Comparison of ENCODE assay signal across 9 cellular contexts in genomic region chr18:24509435-24509834, GRCh38. TPM values are rescaled to one million over a fixed set of nuclear protein-coding genes. Genes with fewer than 3 reads are reported as not detected.
"Had no signal": no experiment of that assay in that cellular context is flagged by ENCODE, and none has a peak within 500 bp of the region (broad histone marks: within the 10 kb centered on the region; RNA-seq: fewer than 3 reads in every experiment).

No MANE protein-coding gene starts in this region.

- H2AFZ ChIP-seq: GM23338 had no signal

- DNase-seq: H9, HCEC 1CT, IMR-90, KG1 had no signal

- H3K4me3 ChIP-seq: GM23338, K562 had no signal

- H3K4me1 Mint-ChIP-seq: GM23338, H9 had no signal

- H3K4me3 Mint-ChIP-seq: GM23338, H9 had no signal

- H3K27ac ChIP-seq: HL-60 had no signal

- H3K27ac Mint-ChIP-seq: GM23338, H9 had no signal

- H3K9me3 Mint-ChIP-seq: GM23338, H9 had no signal

- ATAC-seq: GM23338, K562 had no signal

- H3K4me2 ChIP-seq: GM23338 had no signal

RNA-seq across cellular contexts. Expression of gene HRH4, which starts 49.0 kb away (rescaled TPM):
- total RNA-seq: H1, H9, HT1080, IMR-90, K562 had no signal
- polyA plus RNA-seq: GM23338, IMR-90, K562 had no signal
